In the genomic region with DNA sequence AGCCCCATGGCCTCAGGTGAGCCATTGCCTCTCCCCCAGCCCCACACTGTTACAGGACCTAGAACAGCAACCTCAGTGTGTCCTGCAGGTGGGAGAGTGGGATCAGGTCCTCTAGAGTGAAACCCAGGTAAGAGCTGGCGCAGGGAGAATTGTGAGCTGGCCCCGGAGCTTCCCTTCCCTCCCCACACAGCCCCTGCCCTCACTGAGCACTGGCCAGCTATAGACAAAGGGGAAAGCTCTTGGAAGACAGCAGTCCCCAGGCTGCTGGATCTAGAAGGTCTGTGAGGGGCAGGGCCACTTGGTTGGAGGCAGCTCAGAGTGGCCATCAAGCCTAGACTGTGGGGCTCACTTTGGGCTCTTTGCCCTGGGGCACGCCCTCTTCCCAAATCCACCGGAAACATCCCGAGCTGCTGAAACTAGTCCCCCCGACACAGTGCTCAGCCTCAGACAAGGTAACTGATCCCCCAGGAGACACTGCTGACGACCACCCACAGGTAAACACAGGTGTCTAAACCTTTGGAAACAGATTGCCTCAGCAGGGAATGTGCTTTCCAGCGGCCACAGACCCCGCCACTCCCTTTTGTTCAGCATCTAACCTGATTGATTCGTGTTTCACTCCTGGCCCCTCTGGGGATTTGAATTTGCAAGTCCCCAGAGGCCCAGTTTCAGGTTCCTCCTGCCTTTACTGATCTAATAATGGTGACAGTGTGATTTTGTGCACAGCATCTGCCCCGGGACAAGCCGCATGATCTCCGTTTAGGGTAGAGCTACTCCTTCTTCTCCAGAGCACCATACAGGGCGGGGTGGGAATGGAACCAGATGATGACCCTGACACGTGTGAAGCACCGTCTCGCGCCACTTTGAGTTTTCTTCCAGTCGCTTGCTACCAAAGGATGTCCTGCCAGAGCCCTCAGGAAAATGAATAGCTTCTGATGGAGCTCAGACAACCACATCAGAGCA, we compare ENCODE assay signal across 27 cellular contexts. TPM values are rescaled to one million over a fixed set of nuclear protein-coding genes. Genes with fewer than 3 reads are reported as not detected.
DNase-seq lines count a peak whose midpoint lies in the region; TF ChIP-seq lines count a peak whose summit lies in the region.
"Had no signal": no experiment of that assay in that cellular context is flagged by ENCODE, and none has a peak within 500 bp of the region (broad histone marks: within the 10 kb centered on the region; RNA-seq: fewer than 3 reads in every experiment).

No MANE protein-coding gene starts in this region.

- H3K4me1 ChIP-seq in DOHH2 (ENCODE audit: control insufficient read depth, low read length) (peaks cover 11% of the 10 kb centered on the region), sigmoid colon (no peaks in the 10 kb centered on the region)
- H3K4me1 ChIP-seq: Peyer's patch had no signal

- H3K79me2 ChIP-seq in DOHH2 (ENCODE audit: control insufficient read depth, low read length) = no peaks in the 10 kb centered on the region

- 82% methylated on average over 19 of the region's 19 CpGs for WGBS in sigmoid colon, 2 donors

- H3K27ac ChIP-seq in DOHH2 (ENCODE audit: low read depth, low read length) (no peak overlapping the region), sigmoid colon (no peak overlapping the region), brain microvascular endothelial cell (no peak overlapping the region)
- H3K27ac ChIP-seq: GM23248, Peyer's patch, thoracic aorta had no signal

- intact Hi-C loops in sigmoid colon (cut with DNase I) = no loop called here

- H3K9me2 ChIP-seq in DOHH2 (replicated peaks; ENCODE audit: control insufficient read depth, low read length) = no peaks in the 10 kb centered on the region

- TF ChIP-seq POLR2A in sigmoid colon (IDR thresholded peaks at IDR 0.05) = no peak

- no peaks in the 10 kb centered on the region for H4K20me1 ChIP-seq in DOHH2 (ENCODE audit: control insufficient read depth, insufficient read depth, low read depth, low read length)

- H3F3A ChIP-seq in DOHH2 (ENCODE audit: control insufficient read depth, insufficient read depth) = no peaks in the 10 kb centered on the region

- H3K36me3 ChIP-seq in DOHH2 (ENCODE audit: control insufficient read depth, low read length) (no peaks in the 10 kb centered on the region), sigmoid colon (no peaks in the 10 kb centered on the region), brain microvascular endothelial cell (replicated peaks) (no peaks in the 10 kb centered on the region)
- H3K36me3 ChIP-seq: Peyer's patch, thoracic aorta had no signal

- H3K4me3 ChIP-seq in DOHH2 (ENCODE audit: low read length) (no peak overlapping the region), sigmoid colon (no peak overlapping the region), brain microvascular endothelial cell (ENCODE audit: low read depth, low read length) (no peak overlapping the region)
- H3K4me3 ChIP-seq: GM23248, Peyer's patch, thoracic aorta had no signal

- H3K4me2 ChIP-seq in DOHH2 (ENCODE audit: low read length) = peak overlapping the region; percentile 21; the same call in 1 of the 2 replicates

- in situ Hi-C loops in brain microvascular endothelial cell (cut with HindIII; ENCODE audit: low pct_ligation_motif_present, low sequenced_read_pairs) = no loop called here

- peaks cover 9% of the 10 kb centered on the region; the same call in 1 of the 2 replicates for H3K9me3 ChIP-seq in DOHH2 (ENCODE audit: control insufficient read depth, insufficient read depth, low read length)
- H3K9me3 ChIP-seq in sigmoid colon = peaks cover 2 to 14% (median 6%) of the 10 kb centered on the region in 4 donors

- H3K27me3 ChIP-seq in DOHH2 (ENCODE audit: control insufficient read depth, low read length) = peaks cover 8% of the 10 kb centered on the region
- H3K27me3 ChIP-seq in sigmoid colon = peaks cover 0 to 10% (median 0%) of the 10 kb centered on the region in 3 donors
- no peaks in the 10 kb centered on the region for H3K27me3 ChIP-seq in brain microvascular endothelial cell (replicated peaks)
- H3K27me3 ChIP-seq: Peyer's patch had no signal

- peak; percentile 16 for DNase-seq in NCI-H526 treated with DMSO at 0.1 percent for 48 hours (lab: John Stamatoyannopoulos, UW)
- DNase-seq in iPS-NIHi11 (ENCODE audit: low spot score) = peak; percentile 7
- peak; percentile 18 for DNase-seq in sigmoid colon
- no peak for DNase-seq in DMS79 treated with DMSO at 0.1 percent for 48 hours (lab: John Stamatoyannopoulos, UW)
- DNase-seq in AG08396 (ENCODE audit: low spot score) = no peak
- no peak for DNase-seq in brain microvascular endothelial cell
- DNase-seq: activated CD4-positive, alpha-beta T cell treated with anti-CD3 and anti-CD28 coated beads, Interleukin-2, amount 50 U/mL, for 48 hours; activated CD4-positive, CD25-positive, alpha-beta regulatory T cell treated with anti-CD3 and anti-CD28 coated beads, Interleukin-2, amount 50 U/mL, for 72 hours; activated naive CD4-positive, alpha-beta T cell treated with anti-CD3 and anti-CD28 coated beads, Interleukin-2, amount 50 U/mL, for 16 hours; DMS79; GF-D8; GM23248; HFFc6; hippocampal formation; KBM-7; MM.1S; NCI-H1930; NCI-H2227 treated with DMSO at 0.1 percent for 48 hours; Peyer's patch; SHP77 treated with DMSO at 0.1 percent for 48 hours; stimulated activated CD4-positive, alpha-beta T cell treated with anti-CD3 and anti-CD28 coated beads, Interleukin-12 subunit alpha, Interleukin-12 subunit beta, amount 100 ng/mL, for 4 hours; stimulated activated CD4-positive, alpha-beta T cell treated with anti-CD3 and anti-CD28 coated beads, Interleukin-2, amount 100 ng/mL, for 48 hours; stimulated activated naive CD8-positive, alpha-beta T cell treated with anti-CD3 and anti-CD28 coated beads, Interleukin-15, amount 100 ng/mL, for 72 hours had no signal

- no peak for TF ChIP-seq CTCF in DOHH2 (IDR thresholded peaks at IDR 0.05; ENCODE audit: low read depth, low read length, poor library complexity, severe bottlenecking)
- no peak for TF ChIP-seq CTCF in sigmoid colon (IDR thresholded peaks at IDR 0.05)
- no peak for TF ChIP-seq CTCF in brain microvascular endothelial cell (IDR thresholded peaks at IDR 0.05; ENCODE audit: low read depth, low read length, missing control alignments)

- no peak for TF ChIP-seq EP300 in sigmoid colon (IDR thresholded peaks at IDR 0.05)

RNA-seq across cellular contexts. Expression of a gene that starts 42.2 kb away (rescaled TPM):
- 10 to 100 TPM in 3 of 4 donors, 1 to 10 TPM in 1; 9.2 to 33.2 (median 14.6) TPM for total RNA-seq in sigmoid colon
- polyA plus RNA-seq in sigmoid colon = 1 to 10 TPM in 2 of 3 donors, under 1 TPM in 1; 0.69 to 5.9 (median 1.2) TPM
- total RNA-seq: activated T-helper 17 cell treated with anti-CD3 and anti-CD28 coated beads, Interleukin-2, amount 50 U/mL, for 72 hours; endothelial cell of umbilical vein had no signal
- polyA plus RNA-seq: endothelial cell of umbilical vein had no signal

Comparison
In these comparisons a context has a peak if more than half of its experiments do, and no peak if none do; other contexts are left out.
1. DNase-seq: peak in NCI-H526 treated with DMSO at 0.1 percent for 48 hours (single experiment), iPS-NIHi11 (single experiment) and sigmoid colon (single experiment); none in DMS79 treated with DMSO at 0.1 percent for 48 hours (single experiment), AG08396 (single experiment) and brain microvascular endothelial cell (single experiment).